Comparison of ENCODE assay signal across 6 cellular contexts in the genomic region with DNA sequence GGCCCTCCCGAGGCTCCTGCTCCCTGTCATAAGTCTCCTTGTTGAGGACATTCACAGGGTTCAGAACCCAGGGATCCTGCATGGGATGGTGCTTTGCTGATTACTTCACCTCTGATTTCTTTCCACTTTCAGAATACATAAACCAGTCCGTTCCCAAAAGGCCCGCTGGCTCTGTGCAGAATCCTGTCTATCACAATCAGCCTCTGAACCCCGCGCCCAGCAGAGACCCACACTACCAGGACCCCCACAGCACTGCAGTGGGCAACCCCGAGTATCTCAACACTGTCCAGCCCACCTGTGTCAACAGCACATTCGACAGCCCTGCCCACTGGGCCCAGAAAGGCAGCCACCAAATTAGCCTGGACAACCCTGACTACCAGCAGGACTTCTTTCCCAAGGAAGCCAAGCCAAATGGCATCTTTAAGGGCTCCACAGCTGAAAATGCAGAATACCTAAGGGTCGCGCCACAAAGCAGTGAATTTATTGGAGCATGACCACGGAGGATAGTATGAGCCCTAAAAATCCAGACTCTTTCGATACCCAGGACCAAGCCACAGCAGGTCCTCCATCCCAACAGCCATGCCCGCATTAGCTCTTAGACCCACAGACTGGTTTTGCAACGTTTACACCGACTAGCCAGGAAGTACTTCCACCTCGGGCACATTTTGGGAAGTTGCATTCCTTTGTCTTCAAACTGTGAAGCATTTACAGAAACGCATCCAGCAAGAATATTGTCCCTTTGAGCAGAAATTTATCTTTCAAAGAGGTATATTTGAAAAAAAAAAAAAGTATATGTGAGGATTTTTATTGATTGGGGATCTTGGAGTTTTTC.
"Had no signal": no experiment of that assay in that cellular context is flagged by ENCODE, and none has a peak within 500 bp of the region (broad histone marks: within the 10 kb centered on the region; RNA-seq: fewer than 3 reads in every experiment).

No MANE protein-coding gene starts in this region.

- DNase-seq: H9, HCEC 1CT had no signal

- H3K4me3 Mint-ChIP-seq: GM23338, H9 had no signal

- FAIRE-seq: H54 had no signal

- ATAC-seq: GM23338, HepG2, K562 had no signal

- H3K4me2 ChIP-seq: GM23338 had no signal

- H3K9me3 Mint-ChIP-seq: GM23338, H9 had no signal

- H3K4me3 ChIP-seq: GM23338, K562 had no signal

- H3K4me1 Mint-ChIP-seq: GM23338 had no signal

- H3K27ac Mint-ChIP-seq: GM23338, H9 had no signal

- H2AFZ ChIP-seq: GM23338 had no signal
